ENCODE assay signal across 11 cellular contexts in genomic region chr18:659597-659996, GRCh38. TPM values are rescaled to one million over a fixed set of nuclear protein-coding genes. Genes with fewer than 3 reads are reported as not detected.
DNase-seq lines count a peak whose midpoint lies in the region; ATAC-seq and TF ChIP-seq lines count a peak whose summit lies in the region.
"Had no signal": no experiment of that assay in that cellular context is flagged by ENCODE, and none has a peak within 500 bp of the region (broad histone marks: within the 10 kb centered on the region; RNA-seq: fewer than 3 reads in every experiment).

No MANE protein-coding gene starts in this region.

- no peak for ATAC-seq in CD8-positive, alpha-beta T cell
- ATAC-seq in activated T-cell treated with anti-CD3 and anti-CD28 coated beads, Interleukin-2, amount 50 U/mL, for 72 hours (replicated peaks in 1 of 2): no peak
- ATAC-seq in naive thymus-derived CD8-positive, alpha-beta T cell: no peak
- ATAC-seq in GM21367 (IDR thresholded peaks at IDR 0.05; ENCODE audit: unreplicated experiment) (no peak), GM18519 (IDR thresholded peaks at IDR 0.05; ENCODE audit: low FRiP score, unreplicated experiment) (no peak)
- ATAC-seq: mucosa of descending colon had no signal

- DNase-seq in CD8-positive, alpha-beta T cell: no peak
- DNase-seq in activated T-cell treated with anti-CD3 and anti-CD28 coated beads, Interleukin-2, amount 50 U/mL, for 72 hours: no peak
- DNase-seq in naive thymus-derived CD8-positive, alpha-beta T cell: no peak
- DNase-seq in G401 (ENCODE audit: low spot score): no peak
- DNase-seq: activated gamma-delta T cell treated with Interleukin-2 at 50 U/mL for 16 hours, DMS153, mucosa of descending colon had no signal

- no peak overlapping the region for H3K27ac ChIP-seq in CD8-positive, alpha-beta T cell (ENCODE audit: low read depth, low read length)
- no peak overlapping the region for H3K27ac ChIP-seq in HEK293 (ENCODE audit: extremely low read depth, low read depth, low read length)
- H3K27ac ChIP-seq: right atrium auricular region had no signal

- H3K4me3 ChIP-seq in CD8-positive, alpha-beta T cell (ENCODE audit: low read depth, low read length): no peak overlapping the region
- H3K4me3 ChIP-seq in HEK293 (ENCODE audit: low read depth, low read length): no peak overlapping the region
- H3K4me3 ChIP-seq: mucosa of descending colon had no signal

- intact Hi-C loops in CD8-positive, alpha-beta T cell (cut with DNase I, micrococcal nuclease): loop anchor here in 1 of 2 experiments (5.0 kb wide), 1 partner anchor 62 kb away; the partner anchor contains the start of gene CLUL1

- peaks cover 32% of the 10 kb centered on the region for H3K27me3 Mint-ChIP-seq in CD8-positive, alpha-beta T cell (ENCODE audit: low read depth)
- peaks cover 11% of the 10 kb centered on the region for H3K27me3 Mint-ChIP-seq in activated T-cell treated with anti-CD3 and anti-CD28 coated beads, Interleukin-2, amount 50 U/mL, for 72 hours (ENCODE audit: low read depth)
- H3K27me3 Mint-ChIP-seq in naive thymus-derived CD8-positive, alpha-beta T cell: peaks cover 20 to 48% (median 28%) of the 10 kb centered on the region in 5 donors

- POLR2A ChIA-PET in CD8-positive, alpha-beta T cell (lab: Charles Lee): interaction anchor here (1.1 kb wide), 1 partner anchor 18 kb away, joined by 4 read pairs; no protein-coding TSS in a partner anchor
- POLR2A ChIA-PET in HEK293 (lab: Yijun Ruan, JAX): interaction anchor here (0.5 to 3.7 kb wide), 4 partner anchors 11 to 502 kb away, joined by 3 to 28 read pairs (median 12); no protein-coding TSS in a partner anchor
- POLR2A ChIA-PET in naive thymus-derived CD8-positive, alpha-beta T cell (lab: Charles Lee): no interaction called here

- no peaks in the 10 kb centered on the region for H3K36me3 Mint-ChIP-seq in CD8-positive, alpha-beta T cell
- peaks cover 20 to 38% of the 10 kb centered on the region in 2 donors for H3K36me3 Mint-ChIP-seq in activated T-cell treated with anti-CD3 and anti-CD28 coated beads, Interleukin-2, amount 50 U/mL, for 72 hours (ENCODE audit: insufficient read depth in 2 of 2)
- H3K36me3 Mint-ChIP-seq in naive thymus-derived CD8-positive, alpha-beta T cell: peaks cover 0 to 14% (median 5%) of the 10 kb centered on the region in 3 donors

- H3K9me3 ChIP-seq in CD8-positive, alpha-beta T cell (ENCODE audit: low read length): no peaks in the 10 kb centered on the region
- H3K9me3 ChIP-seq in HEK293 (ENCODE audit: control insufficient read depth, insufficient read depth, low read depth, low read length): no peaks in the 10 kb centered on the region
- H3K9me3 ChIP-seq: mucosa of descending colon, right atrium auricular region had no signal

- H3K27me3 ChIP-seq in CD8-positive, alpha-beta T cell (ENCODE audit: insufficient read depth, low read length): peaks cover 12% of the 10 kb centered on the region
- H3K27me3 ChIP-seq: right atrium auricular region had no signal

- H3K4me1 Mint-ChIP-seq in CD8-positive, alpha-beta T cell (ENCODE audit: low read depth): peaks cover 10% of the 10 kb centered on the region
- peaks cover 35% of the 10 kb centered on the region for H3K4me1 Mint-ChIP-seq in activated T-cell treated with anti-CD3 and anti-CD28 coated beads, Interleukin-2, amount 50 U/mL, for 72 hours (ENCODE audit: low read depth)
- H3K4me1 Mint-ChIP-seq in naive thymus-derived CD8-positive, alpha-beta T cell: peaks cover 2 to 15% (median 8%) of the 10 kb centered on the region in 4 donors

- no peaks in the 10 kb centered on the region for H3K36me3 ChIP-seq in CD8-positive, alpha-beta T cell (ENCODE audit: insufficient read depth, low read length)
- H3K36me3 ChIP-seq in HEK293 (ENCODE audit: control insufficient read depth in 2 of 2, insufficient read depth in 1 of 2, low read length in 2 of 2): peaks cover 26 to 38% of the 10 kb centered on the region in 2 experiments
- H3K36me3 ChIP-seq: right atrium auricular region had no signal

- peaks cover 2% of the 10 kb centered on the region for H3K9me3 Mint-ChIP-seq in CD8-positive, alpha-beta T cell
- H3K9me3 Mint-ChIP-seq in activated T-cell treated with anti-CD3 and anti-CD28 coated beads, Interleukin-2, amount 50 U/mL, for 72 hours: peaks cover 2% of the 10 kb centered on the region in 2 donors
- peaks cover 0 to 14% (median 4%) of the 10 kb centered on the region in 9 donors for H3K9me3 Mint-ChIP-seq in naive thymus-derived CD8-positive, alpha-beta T cell

- peaks cover 6% of the 10 kb centered on the region for H3K4me1 ChIP-seq in CD8-positive, alpha-beta T cell (ENCODE audit: insufficient read depth, low read length)
- no peaks in the 10 kb centered on the region for H3K4me1 ChIP-seq in HEK293 (ENCODE audit: control insufficient read depth, insufficient read depth, low read length)

- no peak for TF ChIP-seq CTCF in CD8-positive, alpha-beta T cell (IDR thresholded peaks at IDR 0.05)
- no peak for TF ChIP-seq CTCF in HEK293 (tag by site-specific recombination; IDR thresholded peaks at IDR 0.05)

- CTCF ChIA-PET in CD8-positive, alpha-beta T cell (lab: Charles Lee): no interaction called here
- CTCF ChIA-PET in HEK293 (lab: Yijun Ruan, JAX): interaction anchor here (0.9 kb wide), 1 partner anchor 25 kb away, joined by 3 read pairs; no protein-coding TSS in a partner anchor

- H3K27ac Mint-ChIP-seq in CD8-positive, alpha-beta T cell: no peak overlapping the region
- no peak overlapping the region for H3K27ac Mint-ChIP-seq in activated T-cell treated with anti-CD3 and anti-CD28 coated beads, Interleukin-2, amount 50 U/mL, for 72 hours
- no peak overlapping the region for H3K27ac Mint-ChIP-seq in naive thymus-derived CD8-positive, alpha-beta T cell

- H3K4me3 Mint-ChIP-seq in CD8-positive, alpha-beta T cell: peak overlapping the region; percentile 85
- H3K4me3 Mint-ChIP-seq in activated T-cell treated with anti-CD3 and anti-CD28 coated beads, Interleukin-2, amount 50 U/mL, for 72 hours: peak overlapping the region; percentile 90 to 91
- peak overlapping the region; percentile 74 to 89 (median 82) for H3K4me3 Mint-ChIP-seq in naive thymus-derived CD8-positive, alpha-beta T cell

- in situ Hi-C loops in G401 (cut with HindIII; ENCODE audit: low sequenced_read_pairs): no loop called here

TF ChIP-seq in HEK293, 187 proteins besides CTCF, POLR2A, EP300 and RAD21:
- TF ChIP-seq ZNF600 (tag by site-specific recombination; IDR thresholded peaks at IDR 0.05): peak; percentile 13; the same call in 1 of the 2 replicates
- TF ChIP-seq ZBTB6 (tag by site-specific recombination; IDR thresholded peaks at IDR 0.05): no peak

RNA-seq across cellular contexts. Expression of gene TYMS, which starts 2.1 kb away (rescaled TPM):
- 1 to 10 TPM; 2.9 to 3.0 TPM for total RNA-seq in CD8-positive, alpha-beta T cell
- total RNA-seq in activated T-cell treated with anti-CD3 and anti-CD28 coated beads, Interleukin-2, amount 50 U/mL, for 72 hours: 100 to 1,000 TPM; 163 to 236 TPM
- total RNA-seq in naive thymus-derived CD8-positive, alpha-beta T cell: not detected
- polyA plus RNA-seq in naive thymus-derived CD8-positive, alpha-beta T cell: under 1 TPM in 2 of 3 donors, not detected in 1; 0.19 to 0.73 TPM
- 136 and 166 TPM in 2 replicates for total RNA-seq in G401 (2014; rRNA removed; shearing (Covaris generic))

RNA-seq across cellular contexts. Expression of gene ENOSF1, which starts 52.8 kb away (rescaled TPM):
- 10 to 100 TPM; 32.2 to 39.7 TPM for total RNA-seq in CD8-positive, alpha-beta T cell
- total RNA-seq in activated T-cell treated with anti-CD3 and anti-CD28 coated beads, Interleukin-2, amount 50 U/mL, for 72 hours: 10 to 100 TPM; 62.0 to 65.1 TPM
- total RNA-seq in naive thymus-derived CD8-positive, alpha-beta T cell: 100 to 1,000 TPM; 111 to 123 TPM
- 10 to 100 TPM in 2 of 3 donors, 1 to 10 TPM in 1; 8.2 to 13.8 (median 12.7) TPM for polyA plus RNA-seq in naive thymus-derived CD8-positive, alpha-beta T cell
- 57.1 and 88.7 TPM in 2 replicates for total RNA-seq in G401 (2014; rRNA removed; shearing (Covaris generic))

Comparison
In these comparisons a context has a peak if more than half of its experiments do, and no peak if none do; other contexts are left out.
1. RNA of gene TYMS, which starts 2.1 kb away (total RNA-seq): 163 to 236 TPM in activated T-cell treated with anti-CD3 and anti-CD28 coated beads, Interleukin-2, amount 50 U/mL, for 72 hours and 136 to 166 TPM in G401; 2.9 to 3.0 TPM in CD8-positive, alpha-beta T cell and not detected in naive thymus-derived CD8-positive, alpha-beta T cell; every median in the first group is over 10 times any median in the second.
2. Peak in every context shown above with its lines, with median percentiles within 50 percentile points of each other: H3K4me3 Mint-ChIP-seq.